In genomic region chr12:69779928-69780327, GRCh38 we compare ENCODE assay signal across 8 cellular contexts. TPM values are rescaled to one million over a fixed set of nuclear protein-coding genes. Genes with fewer than 3 reads are reported as not detected.
DNase-seq lines count a peak whose midpoint lies in the region; ATAC-seq, FAIRE-seq and TF ChIP-seq lines count a peak whose summit lies in the region.

No MANE protein-coding gene starts in this region.

- no peaks in the 10 kb centered on the region for H3K27me3 ChIP-seq in WERI-Rb-1 (ENCODE audit: insufficient read depth, low read depth, severe bottlenecking)
- H3K27me3 ChIP-seq in kidney epithelial cell (ENCODE audit: control insufficient read depth, insufficient read depth, low read length): no peaks in the 10 kb centered on the region

- H3K27ac ChIP-seq in WERI-Rb-1: no peak overlapping the region

- H3K4me3 ChIP-seq in WERI-Rb-1 (ENCODE audit: low read depth, low read length) (no peak overlapping the region), kidney epithelial cell (ENCODE audit: low read depth, low read length) (no peak overlapping the region)

- H3K36me3 ChIP-seq in WERI-Rb-1: no peaks in the 10 kb centered on the region
- H3K36me3 ChIP-seq in kidney epithelial cell (ENCODE audit: control insufficient read depth, insufficient read depth, low read length): no peaks in the 10 kb centered on the region

- DNase-seq in DMS53 (lab: John Stamatoyannopoulos, UW) (peak; percentile 55), HT1080 (ENCODE audit: low read depth) (peak; percentile 79), WERI-Rb-1 (peak; percentile 72), kidney epithelial cell (ENCODE audit: low read depth) (no peak), RPMI8226 (no peak), cerebellar nuclear complex (lab: John Stamatoyannopoulos, UW) (no peak), frontal cortex (ENCODE audit: low spot score in 2 of 2) (no peak)

- FAIRE-seq in frontal cortex (lab: Jason Lieb, UNC): no peak

- TF ChIP-seq CTCF in WERI-Rb-1 (IDR thresholded peaks at IDR 0.05; ENCODE audit: low read depth, low read length) (peak; percentile 75), kidney epithelial cell (IDR thresholded peaks at IDR 0.05; ENCODE audit: insufficient read depth, low read length, poor library complexity, severe bottlenecking) (peak; percentile 30)

- no peaks in the 10 kb centered on the region for H3K9me3 ChIP-seq in WERI-Rb-1 (ENCODE audit: severe bottlenecking)

- ATAC-seq in HG02759 (IDR thresholded peaks at IDR 0.05; ENCODE audit: unreplicated experiment): no peak

RNA-seq across cellular contexts. Expression of gene RAB3IP, which starts 41.3 kb away (rescaled TPM):
- total RNA-seq in HT1080 (2014; rRNA removed; shearing (Covaris generic)): 20.0 and 23.7 TPM in 2 replicates
- polyA plus RNA-seq in HT1080 (2015; cell fraction: cytosol; rRNA removed): 18.5 and 22.0 TPM in 2 replicates
- 14.1 and 17.4 TPM in 2 replicates for polyA plus RNA-seq in HT1080 (2015; cell fraction: nucleus; rRNA removed)
- total RNA-seq in kidney epithelial cell (57.1 and 83.7 TPM in 2 replicates), frontal cortex (25.7 TPM)

RNA-seq across cellular contexts. Expression of gene MYRFL, which starts 45.1 kb away (rescaled TPM):
- total RNA-seq in HT1080 (2014; rRNA removed; shearing (Covaris generic)): not detected in 2 replicates
- not detected in 2 replicates for polyA plus RNA-seq in HT1080 (2015; cell fraction: cytosol; rRNA removed)
- polyA plus RNA-seq in HT1080 (2015; cell fraction: nucleus; rRNA removed): not detected in 2 replicates
- 0.13 TPM in 1 of 2 replicates, not detected in the other for total RNA-seq in kidney epithelial cell
- total RNA-seq in frontal cortex: 0.82 TPM

Comparison
In these comparisons a context has a peak if more than half of its experiments do, and no peak if none do; other contexts are left out.
1. DNase-seq: peak in DMS53 (single experiment), HT1080 (single experiment) and WERI-Rb-1 (single experiment); none in kidney epithelial cell (single experiment), RPMI8226 (single experiment), cerebellar nuclear complex (0 of 2) and frontal cortex (0 of 2).